In genomic region chr14:67050892-67051291, GRCh38 we compare ENCODE assay signal across 22 cellular contexts.
"Had no signal": no experiment of that assay in that cellular context is flagged by ENCODE, and none has a peak within 500 bp of the region (broad histone marks: within the 10 kb centered on the region; RNA-seq: fewer than 3 reads in every experiment).

No MANE protein-coding gene starts in this region.

- H3K9ac ChIP-seq: neural progenitor cell, parathyroid adenoma had no signal

- H3K27ac ChIP-seq: dorsolateral prefrontal cortex, esophagus muscularis mucosa, foreskin keratinocyte, gastroesophageal sphincter, heart right ventricle, left lung, neural progenitor cell, parathyroid adenoma, right lobe of liver, stomach, tibial artery had no signal

- H3K4me1 ChIP-seq: esophagus muscularis mucosa, foreskin keratinocyte, gastroesophageal sphincter, heart right ventricle, left lung, neural progenitor cell, parathyroid adenoma, right lobe of liver, stomach, tibial artery had no signal

- H2AFZ ChIP-seq: neural progenitor cell, parathyroid adenoma had no signal

- ATAC-seq: foreskin keratinocyte; gastroesophageal sphincter; heart right ventricle; left cardiac atrium; left lung; naive thymus-derived CD4-positive, alpha-beta T cell; stimulated activated effector memory CD8-positive, alpha-beta T cell treated with anti-CD3 and anti-CD28 coated beads, Interleukin-12 subunit alpha, Interleukin-12 subunit beta, amount 100 ng/mL, for 72 hours had no signal

- H3K79me2 ChIP-seq: parathyroid adenoma had no signal

- H3K36me3 ChIP-seq: left lung, neural progenitor cell had no signal

- H3K9me3 ChIP-seq: right lobe of liver had no signal

- H3K27me3 ChIP-seq: dorsolateral prefrontal cortex, esophagus muscularis mucosa, foreskin keratinocyte, gastroesophageal sphincter, heart right ventricle, left lung, neural progenitor cell, right lobe of liver, stomach, tibial artery had no signal

- DNase-seq: effector CD8-positive, alpha-beta T cell; endodermal cell; foreskin keratinocyte; heart right ventricle; hippocampal formation; left cardiac atrium; left lung; mesendoderm; midbrain; naive thymus-derived CD4-positive, alpha-beta T cell; right lobe of liver; stimulated activated CD4-positive, alpha-beta T cell treated with anti-CD3 and anti-CD28 coated beads, Interleukin-2, amount 100 ng/mL, for 24 hours; stimulated activated CD4-positive, alpha-beta T cell treated with anti-CD3 and anti-CD28 coated beads, Interleukin-4, amount 100 ng/mL, for 24 hours; stimulated activated naive CD4-positive, alpha-beta T cell treated with Interleukin-2 at 50 U/mL for 16 hours; stomach; tibial artery had no signal

- H3K4me2 ChIP-seq: neural progenitor cell had no signal

- H3K4me3 ChIP-seq: dorsolateral prefrontal cortex, esophagus muscularis mucosa, gastroesophageal sphincter, heart right ventricle, left lung, neural progenitor cell, right lobe of liver, stomach, tibial artery had no signal
